28 cellular contexts compared by ENCODE assay signal in the genomic region with DNA sequence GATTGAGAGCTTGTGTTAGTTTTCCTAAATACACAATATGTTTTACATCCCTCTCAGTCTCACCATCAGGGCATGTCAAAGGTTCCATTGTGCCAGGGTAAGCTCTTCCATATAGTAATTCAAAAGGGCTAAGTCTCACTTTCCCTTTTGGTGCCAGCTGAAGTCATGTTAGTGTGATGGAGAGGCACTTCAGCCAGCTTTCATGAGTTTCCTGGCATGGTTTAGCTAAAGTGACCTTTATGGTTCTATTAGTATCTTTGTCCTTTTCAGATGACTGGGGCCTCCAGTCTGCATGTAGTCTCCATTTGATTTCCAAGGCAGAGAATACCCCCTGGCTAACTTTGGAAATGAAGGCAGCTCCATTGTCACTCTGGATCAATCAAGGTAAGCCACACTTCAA. TPM values are rescaled to one million over a fixed set of nuclear protein-coding genes. Genes with fewer than 3 reads are reported as not detected.
"Had no signal": no experiment of that assay in that cellular context is flagged by ENCODE, and none has a peak within 500 bp of the region (broad histone marks: within the 10 kb centered on the region; RNA-seq: fewer than 3 reads in every experiment).

No MANE protein-coding gene starts in this region.

- DNase-seq: activated B cell treated with CpG ODN at 0.5 μM for 24 hours; activated CD4-positive, alpha-beta T cell treated with anti-CD3 and anti-CD28 coated beads for 1 hour; activated CD4-positive, alpha-beta T cell treated with anti-CD3 and anti-CD28 coated beads, Interleukin-2, amount 10 ng/mL, durations not matched to agents 24 days and 14 days; activated CD4-positive, alpha-beta T cell treated with anti-CD3 and anti-CD28 coated beads, Interleukin-2, amount 50 U/mL, for 48 hours; activated CD8-positive, alpha-beta memory T cell treated with anti-CD3 and anti-CD28 coated beads for 24 hours; activated effector memory CD4-positive, alpha-beta T cell treated with anti-CD3 and anti-CD28 coated beads, Interleukin-2, amount 50 U/mL, for 16 hours; activated naive CD4-positive, alpha-beta T cell treated with Interleukin-2 at 50 U/mL for 16 hours; activated naive CD8-positive, alpha-beta T cell treated with anti-CD3 and anti-CD28 coated beads, Interleukin-2, amount 50 U/mL, for 24 hours; activated T-cell treated with anti-CD3 and anti-CD28 coated beads, Interleukin-2, amount 50 U/mL, for 4 hours; amniotic stem cell; Kasumi-1; KBM-7; NCI-H1105 treated with DMSO at 0.1 percent for 48 hours; NCI-H1436 treated with DMSO at 0.1 percent for 48 hours; NCI-H187; NCI-H446; NCI-H524; NCI-H774; NK-92 treated with Interleukin-12 subunit alpha and Interleukin-12 subunit beta, amount 100 ng/mL, for 24 hours; SIG-M5; T-cell; T-helper 2 cell; T1000 had no signal

- H3K27ac ChIP-seq: SK-N-MC had no signal

- H3K4me3 ChIP-seq: SK-N-MC had no signal

- ATAC-seq: activated T-cell treated with anti-CD3 and anti-CD28 coated beads, Interleukin-2, amount 50 U/mL, for 4 hours; T-cell had no signal

- FAIRE-seq: astrocyte, RCC 7860, TTC549 had no signal

RNA-seq across cellular contexts. Expression of a gene that starts 27.2 kb away (rescaled TPM):
- total RNA-seq: activated B cell treated with CpG ODN at 0.5 μM for 24 hours; activated CD4-positive, alpha-beta T cell treated with anti-CD3 and anti-CD28 coated beads, Interleukin-2, amount 10 ng/mL, durations not matched to agents 24 days and 14 days; activated naive CD4-positive, alpha-beta T cell treated with anti-CD3 and anti-CD28 coated beads, Interleukin-2, amount 50 U/mL, for 72 hours; activated T-cell treated with anti-CD3 and anti-CD28 coated beads, Interleukin-2, amount 50 U/mL, for 4 hours; astrocyte; T-cell had no signal
